In the genomic region with DNA sequence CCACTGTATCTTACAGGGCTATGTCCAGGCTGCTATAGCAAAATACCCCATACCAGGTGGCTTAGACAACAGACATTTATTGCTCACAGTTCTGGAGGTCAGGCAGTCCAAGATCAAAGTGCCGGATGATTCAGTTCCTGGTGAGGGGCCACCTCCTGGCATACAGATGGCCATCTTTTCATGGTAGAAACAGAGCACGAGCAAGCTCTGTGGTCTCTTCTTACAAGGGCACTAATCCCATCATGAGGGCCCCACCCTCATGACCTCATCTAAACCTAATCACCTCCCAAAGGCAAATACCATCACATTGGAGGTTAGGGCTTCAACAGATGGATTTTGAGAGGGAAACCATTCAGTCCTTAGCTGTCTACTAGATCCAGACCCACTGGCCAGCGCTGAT, we compare ENCODE assay signal across 32 cellular contexts.
"Had no signal": no experiment of that assay in that cellular context is flagged by ENCODE, and none has a peak within 500 bp of the region (broad histone marks: within the 10 kb centered on the region; RNA-seq: fewer than 3 reads in every experiment).

No MANE protein-coding gene starts in this region.

- H3K27me3 ChIP-seq: ascending aorta, cardiac muscle cell had no signal

- H3K9me3 ChIP-seq: ascending aorta had no signal

- H3K36me3 ChIP-seq: ascending aorta, breast epithelium, cardiac muscle cell, esophagus squamous epithelium, gastroesophageal sphincter, heart right ventricle had no signal

- H3K27ac ChIP-seq: ascending aorta, cardiac muscle cell, coronary artery, esophagus squamous epithelium, gastroesophageal sphincter, heart right ventricle had no signal

- H3K27me3 Mint-ChIP-seq: activated CD4-positive, alpha-beta T cell treated with anti-CD3 and anti-CD28 coated beads, Interleukin-2, amount 10 ng/mL, durations not matched to agents 7 days and 5 days had no signal

- H3K27ac Mint-ChIP-seq: activated CD4-positive, alpha-beta memory T cell treated with anti-CD3 and anti-CD28 coated beads, Interleukin-2, amount 10 ng/mL, durations not matched to agents 7 days and 5 days; activated naive CD4-positive, alpha-beta T cell treated with anti-CD3 and anti-CD28 coated beads, Interleukin-2, amount 10 ng/mL, durations not matched to agents 7 days and 5 days; activated naive CD4-positive, alpha-beta T cell treated with anti-CD3 and anti-CD28 coated beads, Interleukin-2, amount 50 U/mL, for 72 hours; activated naive CD8-positive, alpha-beta T cell treated with anti-CD3 and anti-CD28 coated beads, Interleukin-2, amount 10 ng/mL, durations not matched to agents 7 days and 5 days; activated T-cell treated with anti-CD3 and anti-CD28 coated beads, Interleukin-2, amount 50 U/mL, for 24 hours; activated T-cell treated with anti-CD3 and anti-CD28 coated beads, Interleukin-2, amount 50 U/mL, for 72 hours; brain; dendritic cell treated with granulocyte-macrophage colony-stimulating factor and Interleukin-4, amounts not matched to agents 40 ng/mL and 50 ng/mL, for 4 days; effector memory CD8-positive, alpha-beta T cell; T-cell; T-helper 1 cell treated with Interleukin-12 subunit alpha and Interleukin-12 subunit beta and Interleukin-4 antibody, amounts not matched to agents 30 μg/mL and 1 μg/mL, for 36 hours; WTC11 had no signal

- H3K4me1 ChIP-seq: ascending aorta, breast epithelium, gastroesophageal sphincter had no signal

- H3K4me3 ChIP-seq: ascending aorta, breast epithelium, cardiac muscle cell, coronary artery, esophagus squamous epithelium, gastroesophageal sphincter, heart right ventricle had no signal

- H3K9me3 Mint-ChIP-seq: activated CD4-positive, alpha-beta memory T cell treated with anti-CD3 and anti-CD28 coated beads, Interleukin-2, amount 10 ng/mL, durations not matched to agents 7 days and 5 days; activated naive CD4-positive, alpha-beta T cell treated with anti-CD3 and anti-CD28 coated beads, Interleukin-2, amount 10 ng/mL, durations not matched to agents 7 days and 5 days; activated naive CD4-positive, alpha-beta T cell treated with anti-CD3 and anti-CD28 coated beads, Interleukin-2, amount 50 U/mL, for 72 hours; activated naive CD8-positive, alpha-beta T cell treated with anti-CD3 and anti-CD28 coated beads, Interleukin-2, amount 10 ng/mL, durations not matched to agents 7 days and 5 days; activated T-cell treated with anti-CD3 and anti-CD28 coated beads, Interleukin-2, amount 50 U/mL, for 24 hours; activated T-cell treated with anti-CD3 and anti-CD28 coated beads, Interleukin-2, amount 50 U/mL, for 72 hours; dendritic cell treated with granulocyte-macrophage colony-stimulating factor and Interleukin-4, amounts not matched to agents 40 ng/mL and 50 ng/mL, for 4 days; effector memory CD8-positive, alpha-beta T cell; T-helper 1 cell treated with Interleukin-12 subunit alpha and Interleukin-12 subunit beta and Interleukin-4 antibody, amounts not matched to agents 30 μg/mL and 1 μg/mL, for 36 hours had no signal

- H3K36me3 Mint-ChIP-seq: activated naive CD4-positive, alpha-beta T cell treated with anti-CD3 and anti-CD28 coated beads, Interleukin-2, amount 10 ng/mL, durations not matched to agents 7 days and 5 days; activated naive CD4-positive, alpha-beta T cell treated with anti-CD3 and anti-CD28 coated beads, Interleukin-2, amount 50 U/mL, for 72 hours; activated naive CD8-positive, alpha-beta T cell treated with anti-CD3 and anti-CD28 coated beads, Interleukin-2, amount 10 ng/mL, durations not matched to agents 7 days and 5 days; brain; T-cell; WTC11 had no signal

- DNase-seq: activated CD4-positive, alpha-beta memory T cell treated with anti-CD3 and anti-CD28 coated beads, Interleukin-2, amount 10 ng/mL, durations not matched to agents 7 days and 5 days; activated CD4-positive, alpha-beta T cell treated with anti-CD3 and anti-CD28 coated beads for 1 hour; activated CD4-positive, alpha-beta T cell treated with anti-CD3 and anti-CD28 coated beads for 4 hours; activated CD4-positive, alpha-beta T cell treated with anti-CD3 and anti-CD28 coated beads, Interleukin-2, amount 10 ng/mL, durations not matched to agents 7 days and 5 days; activated CD4-positive, alpha-beta T cell treated with anti-CD3 and anti-CD28 coated beads, Interleukin-2, amount 50 U/mL, for 4 hours; activated CD8-positive, alpha-beta memory T cell treated with anti-CD3 and anti-CD28 coated beads, Interleukin-2, amount 50 U/mL, for 48 hours; activated gamma-delta T cell; activated naive CD4-positive, alpha-beta T cell; activated naive CD4-positive, alpha-beta T cell treated with anti-CD3 and anti-CD28 coated beads, Interleukin-2, amount 10 ng/mL, durations not matched to agents 7 days and 5 days; activated naive CD8-positive, alpha-beta T cell treated with anti-CD3 and anti-CD28 coated beads, Interleukin-2, amount 10 ng/mL, durations not matched to agents 7 days and 5 days; activated T-cell treated with anti-CD3 and anti-CD28 coated beads for 4 hours; activated T-cell treated with anti-CD3 and anti-CD28 coated beads, Interleukin-2, amount 50 U/mL, for 24 hours; activated T-cell treated with anti-CD3 and anti-CD28 coated beads, Interleukin-2, amount 50 U/mL, for 72 hours; central memory CD4-positive, alpha-beta T cell; cerebellar nuclear complex; effector CD4-positive, alpha-beta T cell; effector memory CD8-positive, alpha-beta T cell; erythroblast; esophagus squamous epithelium; foreskin melanocyte; heart right ventricle; T-cell had no signal

- H3K4me1 Mint-ChIP-seq: activated CD4-positive, alpha-beta memory T cell treated with anti-CD3 and anti-CD28 coated beads, Interleukin-2, amount 10 ng/mL, durations not matched to agents 7 days and 5 days; activated CD4-positive, alpha-beta T cell treated with anti-CD3 and anti-CD28 coated beads, Interleukin-2, amount 10 ng/mL, durations not matched to agents 7 days and 5 days; activated naive CD4-positive, alpha-beta T cell treated with anti-CD3 and anti-CD28 coated beads, Interleukin-2, amount 10 ng/mL, durations not matched to agents 7 days and 5 days; activated naive CD8-positive, alpha-beta T cell treated with anti-CD3 and anti-CD28 coated beads, Interleukin-2, amount 10 ng/mL, durations not matched to agents 7 days and 5 days; T-cell had no signal

- H3K4me3 Mint-ChIP-seq: activated CD4-positive, alpha-beta memory T cell treated with anti-CD3 and anti-CD28 coated beads, Interleukin-2, amount 10 ng/mL, durations not matched to agents 7 days and 5 days; activated CD4-positive, alpha-beta T cell treated with anti-CD3 and anti-CD28 coated beads, Interleukin-2, amount 10 ng/mL, durations not matched to agents 7 days and 5 days; activated naive CD4-positive, alpha-beta T cell treated with anti-CD3 and anti-CD28 coated beads, Interleukin-2, amount 10 ng/mL, durations not matched to agents 7 days and 5 days; activated naive CD8-positive, alpha-beta T cell treated with anti-CD3 and anti-CD28 coated beads, Interleukin-2, amount 10 ng/mL, durations not matched to agents 7 days and 5 days; activated T-cell treated with anti-CD3 and anti-CD28 coated beads, Interleukin-2, amount 50 U/mL, for 24 hours; activated T-cell treated with anti-CD3 and anti-CD28 coated beads, Interleukin-2, amount 50 U/mL, for 72 hours; brain; dendritic cell treated with granulocyte-macrophage colony-stimulating factor and Interleukin-4, amounts not matched to agents 40 ng/mL and 50 ng/mL, for 4 days; effector memory CD8-positive, alpha-beta T cell; T-cell; T-helper 1 cell treated with Interleukin-12 subunit alpha and Interleukin-12 subunit beta and Interleukin-4 antibody, amounts not matched to agents 30 μg/mL and 1 μg/mL, for 36 hours; WTC11 had no signal
